In genomic region chr6:10690651-10691445, GRCh38 we compare ENCODE assay signal across 13 cellular contexts. TPM values are rescaled to one million over a fixed set of nuclear protein-coding genes. Genes with fewer than 3 reads are reported as not detected.
DNase-seq lines count a peak whose midpoint lies in the region; ATAC-seq, FAIRE-seq and TF ChIP-seq lines count a peak whose summit lies in the region.
"Had no signal": no experiment of that assay in that cellular context is flagged by ENCODE, and none has a peak within 500 bp of the region (broad histone marks: within the 10 kb centered on the region; RNA-seq: fewer than 3 reads in every experiment).

No MANE protein-coding gene starts in this region.

- POLR2A ChIA-PET in naive thymus-derived CD8-positive, alpha-beta T cell (lab: Charles Lee) = no interaction called here

- DNase-seq in GF-D8 (lab: John Stamatoyannopoulos, UW) = peak; percentile 64
- DNase-seq in NCI-H2081 (lab: John Stamatoyannopoulos, UW) = peak; percentile 26 to 60
- DNase-seq in astrocyte (ENCODE audit: low read depth) = no peak
- DNase-seq in osteoblast (ENCODE audit: insufficient read length, low spot score, missing footprints) = no peak
- DNase-seq in NCI-H1048 (lab: John Stamatoyannopoulos, UW) = no peak
- DNase-seq in iPS-NIHi11 (ENCODE audit: low spot score) = no peak
- no peak for DNase-seq in naive thymus-derived CD8-positive, alpha-beta T cell
- no peak for DNase-seq in D721Med (ENCODE audit: insufficient read length, low spot score)
- DNase-seq: activated naive CD8-positive, alpha-beta T cell treated with anti-CD3 and anti-CD28 coated beads, Interleukin-2, amount 50 U/mL, for 24 hours; natural killer cell; NCI-H510A treated with DMSO at 0.1 percent for 48 hours; small intestine had no signal

- H3K79me2 ChIP-seq in astrocyte (ENCODE audit: insufficient read depth, low read length) (peaks cover 26% of the 10 kb centered on the region), osteoblast (ENCODE audit: insufficient read depth, low read length) (peaks cover 21% of the 10 kb centered on the region)

- no peak for ATAC-seq in naive thymus-derived CD8-positive, alpha-beta T cell
- ATAC-seq: activated naive CD8-positive, alpha-beta T cell treated with anti-CD3 and anti-CD28 coated beads, Interleukin-2, amount 50 U/mL, for 24 hours; natural killer cell had no signal

- H3K4me2 ChIP-seq in astrocyte (ENCODE audit: low read length) = no peak overlapping the region
- H3K4me2 ChIP-seq in osteoblast (ENCODE audit: insufficient read depth, low read length) = no peak overlapping the region

- FAIRE-seq in astrocyte (lab: Jason Lieb, UNC) (no peak), D721Med (lab: Jason Lieb, UNC) (no peak)
- FAIRE-seq: small intestine had no signal

- no peaks in the 10 kb centered on the region for H3K27me3 Mint-ChIP-seq in astrocyte (ENCODE audit: low read depth, unreplicated experiment)
- H3K27me3 Mint-ChIP-seq in naive thymus-derived CD8-positive, alpha-beta T cell = peaks cover 0 to 6% (median 0%) of the 10 kb centered on the region in 5 donors

- H3K4me1 Mint-ChIP-seq in astrocyte (ENCODE audit: low read depth, unreplicated experiment) = peaks cover 20% of the 10 kb centered on the region
- H3K4me1 Mint-ChIP-seq in naive thymus-derived CD8-positive, alpha-beta T cell = peaks cover 11 to 24% (median 24%) of the 10 kb centered on the region in 4 donors

- no peaks in the 10 kb centered on the region for H3K9me3 ChIP-seq in astrocyte (ENCODE audit: insufficient read depth, low read depth, low read length)
- H3K9me3 ChIP-seq in osteoblast (ENCODE audit: low read depth, low read length) = no peaks in the 10 kb centered on the region
- H3K9me3 ChIP-seq: suprapubic skin had no signal

- H4K20me1 ChIP-seq in astrocyte (ENCODE audit: insufficient read depth, low read length) = no peaks in the 10 kb centered on the region
- H4K20me1 ChIP-seq in osteoblast (ENCODE audit: insufficient read depth, low read length) = no peaks in the 10 kb centered on the region

- H3K36me3 Mint-ChIP-seq in astrocyte (ENCODE audit: low read depth, unreplicated experiment) = no peaks in the 10 kb centered on the region
- H3K36me3 Mint-ChIP-seq in naive thymus-derived CD8-positive, alpha-beta T cell = peaks cover 0 to 4% (median 0%) of the 10 kb centered on the region in 3 donors
- H3K36me3 Mint-ChIP-seq: natural killer cell had no signal

- no peaks in the 10 kb centered on the region for H3K9me3 Mint-ChIP-seq in astrocyte (ENCODE audit: unreplicated experiment)
- H3K9me3 Mint-ChIP-seq in naive thymus-derived CD8-positive, alpha-beta T cell = peaks cover 0 to 12% (median 0%) of the 10 kb centered on the region in 9 donors
- H3K9me3 Mint-ChIP-seq: natural killer cell had no signal

- H3K27me3 ChIP-seq in astrocyte (ENCODE audit: insufficient read depth, low read length) (peaks cover 13% of the 10 kb centered on the region), osteoblast (ENCODE audit: insufficient read depth, low read length) (no peaks in the 10 kb centered on the region)
- H3K27me3 ChIP-seq: suprapubic skin had no signal

- H3K36me3 ChIP-seq in astrocyte (ENCODE audit: insufficient read depth, low read length) (no peaks in the 10 kb centered on the region), osteoblast (ENCODE audit: insufficient read depth, low read length) (no peaks in the 10 kb centered on the region)
- H3K36me3 ChIP-seq: suprapubic skin had no signal

- no peak overlapping the region for H2AFZ ChIP-seq in astrocyte (ENCODE audit: low read depth, low read length)
- peak overlapping the region; percentile 31 for H2AFZ ChIP-seq in osteoblast (ENCODE audit: low read length)

- H3K27ac ChIP-seq in astrocyte (ENCODE audit: low read depth, low read length) (no peak overlapping the region), osteoblast (ENCODE audit: low read depth, low read length) (no peak overlapping the region)
- H3K27ac ChIP-seq: suprapubic skin had no signal

- H3K4me1 ChIP-seq in astrocyte (ENCODE audit: insufficient read depth, low read length) (peaks cover 13% of the 10 kb centered on the region), osteoblast (ENCODE audit: insufficient read depth, low read length) (peaks cover 13% of the 10 kb centered on the region)

- H3K9ac ChIP-seq in astrocyte (ENCODE audit: low read length) = no peak overlapping the region

- peak overlapping the region; percentile 85 for H3K27ac Mint-ChIP-seq in astrocyte (ENCODE audit: unreplicated experiment)
- peak overlapping the region in 1 of 10 donors; percentile 14 for H3K27ac Mint-ChIP-seq in naive thymus-derived CD8-positive, alpha-beta T cell
- H3K27ac Mint-ChIP-seq: activated naive CD8-positive, alpha-beta T cell treated with anti-CD3 and anti-CD28 coated beads, Interleukin-2, amount 50 U/mL, for 24 hours; natural killer cell had no signal

- H3K4me3 ChIP-seq in astrocyte (ENCODE audit: insufficient read depth, low read depth, low read length) (no peak overlapping the region), osteoblast (ENCODE audit: insufficient read depth, low read length) (no peak overlapping the region)
- H3K4me3 ChIP-seq: suprapubic skin had no signal

- H3K4me3 Mint-ChIP-seq in astrocyte (ENCODE audit: unreplicated experiment) = peak overlapping the region; percentile 73
- H3K4me3 Mint-ChIP-seq in naive thymus-derived CD8-positive, alpha-beta T cell = peak overlapping the region in 2 of 10 donors; percentile 10 to 15
- H3K4me3 Mint-ChIP-seq: activated naive CD8-positive, alpha-beta T cell treated with anti-CD3 and anti-CD28 coated beads, Interleukin-2, amount 50 U/mL, for 24 hours; natural killer cell had no signal

- no peak for TF ChIP-seq CTCF in astrocyte (IDR thresholded peaks at IDR 0.05; ENCODE audit: insufficient read depth, low read depth, low read length)
- TF ChIP-seq CTCF in osteoblast (IDR thresholded peaks at IDR 0.05; ENCODE audit: extremely low read depth, low read depth, low read length) = no peak
- TF ChIP-seq CTCF in D721Med (IDR thresholded peaks at IDR 0.05; ENCODE audit: insufficient read depth, missing control alignments) = no peak

RNA-seq across cellular contexts. Expression of gene C6orf52, which starts 3.6 kb away (rescaled TPM):
- total RNA-seq in astrocyte (2.3 and 2.9 TPM in 2 replicates), osteoblast (not detected in 2 replicates)
- 1 to 10 TPM; 1.2 to 1.8 TPM for total RNA-seq in naive thymus-derived CD8-positive, alpha-beta T cell
- 1 to 10 TPM in 1 of 3 donors, under 1 TPM in 1, not detected in 1; 0.60 to 1.0 TPM for polyA plus RNA-seq in naive thymus-derived CD8-positive, alpha-beta T cell
- total RNA-seq: suprapubic skin had no signal

RNA-seq across cellular contexts. Expression of gene PAK1IP1, which starts 3.9 kb away (rescaled TPM):
- total RNA-seq in astrocyte (20.1 and 21.9 TPM in 2 replicates), osteoblast (17.7 and 18.3 TPM in 2 replicates)
- 10 to 100 TPM in 1 of 2 experiments, 1 to 10 TPM in 1; 8.5 to 11.0 TPM for total RNA-seq in naive thymus-derived CD8-positive, alpha-beta T cell
- 10 to 100 TPM; 17.6 to 26.9 (median 22.4) TPM for polyA plus RNA-seq in naive thymus-derived CD8-positive, alpha-beta T cell

RNA-seq across cellular contexts. Expression of gene TMEM14C, which starts 32.0 kb away (rescaled TPM):
- total RNA-seq in astrocyte (128 and 134 TPM in 2 replicates), osteoblast (131 and 155 TPM in 2 replicates)
- 10 to 100 TPM; 33.7 to 35.8 TPM for total RNA-seq in naive thymus-derived CD8-positive, alpha-beta T cell
- 100 to 1,000 TPM in 2 of 3 donors, 10 to 100 TPM in 1; 95.9 to 205 (median 135) TPM for polyA plus RNA-seq in naive thymus-derived CD8-positive, alpha-beta T cell

RNA-seq across cellular contexts. Expression of gene TMEM14B, which starts 56.8 kb away (rescaled TPM):
- total RNA-seq in astrocyte (52.2 and 52.8 TPM in 2 replicates), osteoblast (64.1 and 73.1 TPM in 2 replicates)
- total RNA-seq in naive thymus-derived CD8-positive, alpha-beta T cell = 10 to 100 TPM; 76.4 to 83.9 TPM
- polyA plus RNA-seq in naive thymus-derived CD8-positive, alpha-beta T cell = 100 to 1,000 TPM; 194 to 241 (median 212) TPM

Comparison
In these comparisons a context has a peak if more than half of its experiments do, and no peak if none do; other contexts are left out.
1. DNase-seq: peak in GF-D8 (single experiment) and NCI-H2081 (2 of 2); none in astrocyte (single experiment), osteoblast (single experiment), NCI-H1048 (single experiment), iPS-NIHi11 (single experiment), naive thymus-derived CD8-positive, alpha-beta T cell (0 of 10) and D721Med (single experiment).